31 cellular contexts compared by ENCODE assay signal in genomic region chr5:180988011-180988410, GRCh38. TPM values are rescaled to one million over a fixed set of nuclear protein-coding genes. Genes with fewer than 3 reads are reported as not detected.
"Had no signal": no experiment of that assay in that cellular context is flagged by ENCODE, and none has a peak within 500 bp of the region (broad histone marks: within the 10 kb centered on the region; RNA-seq: fewer than 3 reads in every experiment).

No MANE protein-coding gene starts in this region.

- ATAC-seq: gastrocnemius medialis, heart right ventricle, left lung, left ventricle myocardium superior, lower lobe of right lung had no signal

- H3K4me3 ChIP-seq: coronary artery, dorsolateral prefrontal cortex, esophagus muscularis mucosa, gastrocnemius medialis, heart right ventricle, left lung, lower lobe of right lung had no signal

- H3K9me3 ChIP-seq: esophagus muscularis mucosa, gastrocnemius medialis, heart right ventricle, left lung, lower lobe of right lung had no signal

- H3K27me3 ChIP-seq: esophagus muscularis mucosa, gastrocnemius medialis, heart right ventricle, left lung had no signal

- FAIRE-seq: endothelial cell of umbilical vein, kidney had no signal

- H3K36me3 ChIP-seq: esophagus muscularis mucosa, gastrocnemius medialis, heart right ventricle, left lung, lower lobe of right lung had no signal

- H3K4me1 ChIP-seq: esophagus muscularis mucosa, gastrocnemius medialis, heart right ventricle, left lung, lower lobe of right lung had no signal

- H3K27ac ChIP-seq: coronary artery, dorsolateral prefrontal cortex, esophagus muscularis mucosa, gastrocnemius medialis, heart right ventricle, left lung, lower lobe of right lung had no signal

- DNase-seq: cerebellar nuclear complex; dermis blood vessel endothelial cell; dorsolateral prefrontal cortex; effector CD4-positive, alpha-beta T cell; effector memory CD4-positive, alpha-beta T cell; foreskin fibroblast; foreskin melanocyte; gastrocnemius medialis; glutamatergic neuron; head of caudate nucleus; heart right ventricle; hippocampal formation; immature natural killer cell; islet precursor cell; kidney; kidney glomerular epithelial cell; left lung; left ventricle myocardium superior; lower lobe of right lung; mesenchymal stem cell; naive B cell had no signal

RNA-seq across cellular contexts. Expression of gene BTNL3, which starts 0.6 kb away (rescaled TPM):
- total RNA-seq: chondrocyte, dermis blood vessel endothelial cell, endothelial cell of umbilical vein, epithelial cell of proximal tubule, glomerular endothelial cell, kidney, left ventricle myocardium superior, lower leg skin, lower lobe of right lung, lung microvascular endothelial cell, mesothelial cell of epicardium, myocyte had no signal
- polyA plus RNA-seq: endothelial cell of umbilical vein, immature natural killer cell had no signal

RNA-seq across cellular contexts. Expression of gene BTNL9, which starts 52.1 kb away (rescaled TPM):
- total RNA-seq: chondrocyte, epithelial cell of proximal tubule, myocyte had no signal
- polyA plus RNA-seq: immature natural killer cell had no signal
